In the genomic region with DNA sequence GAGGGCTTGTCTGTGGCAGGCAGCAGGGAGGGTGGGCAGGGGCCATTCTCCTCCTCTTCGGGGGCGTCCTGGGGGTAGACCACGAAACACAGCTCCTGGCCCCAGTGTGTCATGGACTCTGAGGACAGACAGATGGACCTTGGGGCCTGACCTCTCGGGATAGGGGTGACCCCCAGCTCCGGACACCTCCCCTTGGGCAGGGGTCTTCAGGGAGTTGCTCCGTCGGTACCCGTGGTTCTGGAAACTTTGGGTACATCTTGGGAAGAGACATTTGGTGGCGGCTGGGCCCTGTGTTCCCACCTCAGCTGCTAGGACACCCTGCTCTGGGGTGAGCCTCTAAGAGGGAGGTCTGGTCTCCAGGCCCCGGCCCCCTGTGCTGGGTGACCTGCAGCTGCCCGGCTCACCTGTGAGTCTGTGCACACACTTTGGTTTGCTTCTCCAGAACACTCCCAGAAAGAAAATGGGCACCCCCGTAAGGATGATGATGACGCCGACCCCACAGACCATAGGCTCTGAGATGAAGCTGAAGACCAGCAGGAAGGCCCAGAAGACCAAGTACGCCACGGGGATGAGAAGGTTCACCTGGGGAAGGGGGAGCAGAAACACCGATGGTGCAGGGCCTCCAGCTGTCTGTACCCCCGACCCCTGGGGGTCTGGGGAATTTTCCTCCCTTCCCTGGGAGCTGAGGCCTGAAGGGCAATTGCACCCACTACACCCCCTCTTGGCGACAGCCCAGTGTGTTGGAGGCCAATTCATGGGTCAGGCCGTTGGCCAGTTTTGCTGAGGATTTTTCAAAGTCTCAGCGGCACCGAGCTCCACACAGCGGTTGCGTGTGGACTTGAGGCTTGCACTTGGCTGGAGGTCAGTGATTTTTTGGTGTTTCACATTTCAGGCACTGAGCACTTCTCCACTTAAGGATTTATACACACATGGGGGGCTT, we compare ENCODE assay signal across 1 cellular context.
TF ChIP-seq lines count a peak whose summit lies in the region.

No MANE protein-coding gene starts in this region.

TF ChIP-seq in HEK293, 187 proteins besides CTCF, POLR2A, EP300 and RAD21 (continued from another document):
- peak; percentile 93 for TF ChIP-seq PRDM10 (tag by site-specific recombination; IDR thresholded peaks at IDR 0.05)
- no peak for TF ChIP-seq HOXC10 (CRISPR knock-in tag; IDR thresholded peaks at IDR 0.05)
- TF ChIP-seq ZNF501 (tag by site-specific recombination; IDR thresholded peaks at IDR 0.05) = no peak
- TF ChIP-seq HOXD13 (CRISPR knock-in tag; IDR thresholded peaks at IDR 0.05; ENCODE audit: borderline replicate concordance) = no peak
